ENCODE assay signal across 22 cellular contexts in the genomic region with DNA sequence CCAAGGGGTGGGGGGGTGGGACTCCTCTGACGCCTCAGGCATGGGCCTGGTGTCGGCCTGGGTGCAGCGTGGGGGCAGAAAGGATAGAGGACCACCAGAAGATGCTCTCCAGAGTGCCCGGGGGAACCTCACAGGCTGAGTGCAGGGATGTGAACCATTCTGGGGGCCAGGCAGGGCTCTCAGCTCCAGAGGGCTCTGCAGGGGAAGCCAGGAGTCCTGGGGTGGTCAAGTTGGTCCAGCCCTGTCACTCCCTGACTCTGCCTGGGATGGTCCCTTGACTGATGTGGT. TPM values are rescaled to one million over a fixed set of nuclear protein-coding genes. Genes with fewer than 3 reads are reported as not detected.
"Had no signal": no experiment of that assay in that cellular context is flagged by ENCODE, and none has a peak within 500 bp of the region (broad histone marks: within the 10 kb centered on the region; RNA-seq: fewer than 3 reads in every experiment).

No MANE protein-coding gene starts in this region.

- H3K27ac ChIP-seq: HL-60, SJSA1, SK-N-MC had no signal

- H3K36me3 ChIP-seq: SJSA1 had no signal

- H3K4me1 ChIP-seq: SJSA1 had no signal

- H3K4me3 ChIP-seq: SJSA1, SK-N-MC had no signal

- H3K9me3 ChIP-seq: SJSA1 had no signal

- DNase-seq: Karpas-422, KBM-7, MM.1S, NCI-H1092 treated with DMSO at 0.1 percent for 48 hours, NCI-H1436, NCI-H187, NCI-H2029, NCI-H2081 treated with DMSO at 0.1 percent for 48 hours, NCI-H2171, NCI-H226, NCI-H446, NCI-H510A, NCI-H524 treated with DMSO at 0.1 percent for 48 hours, NCI-H69, NCI-H774, Right ventricle myocardium superior, SIG-M5 had no signal

RNA-seq across cellular contexts. Expression of a gene that starts 6.5 kb away (rescaled TPM):
- total RNA-seq: M059J; Right ventricle myocardium superior; T-helper 1 cell treated with Interleukin-12 subunit alpha and Interleukin-12 subunit beta and Interleukin-4 antibody, amounts not matched to agents 30 ng/mL and 1 ng/mL, for 36 hours had no signal
